ENCODE assay signal across 9 cellular contexts in genomic region chr19:23996549-23996948, GRCh38.
DNase-seq lines count a peak whose midpoint lies in the region; ATAC-seq, FAIRE-seq and TF ChIP-seq lines count a peak whose summit lies in the region.
"Had no signal": no experiment of that assay in that cellular context is flagged by ENCODE, and none has a peak within 500 bp of the region (broad histone marks: within the 10 kb centered on the region; RNA-seq: fewer than 3 reads in every experiment).

No MANE protein-coding gene starts in this region.

- TF ChIP-seq EP300 in suprapubic skin (IDR thresholded peaks at IDR 0.05): no peak

- H3K4me1 ChIP-seq in suprapubic skin: no peaks in the 10 kb centered on the region

- H3K4me3 ChIP-seq in fibroblast of pulmonary artery (replicated peaks; ENCODE audit: low read depth, low read length) (no peak overlapping the region), suprapubic skin (no peak overlapping the region)

- H3K27ac ChIP-seq in 22Rv1 (no peak overlapping the region), suprapubic skin (no peak overlapping the region)

- H3K36me3 ChIP-seq in suprapubic skin: no peaks in the 10 kb centered on the region

- ATAC-seq in HG02678 (IDR thresholded peaks at IDR 0.05; ENCODE audit: unreplicated experiment) (no peak), HG03469 (IDR thresholded peaks at IDR 0.05; ENCODE audit: unreplicated experiment) (no peak)

- WGBS in suprapubic skin: 71% methylated on average over 7 of the region's 7 CpGs

- peak; percentile 1 for DNase-seq in EH (ENCODE audit: low read depth)
- DNase-seq in OCI-M1 (lab: John Stamatoyannopoulos, UW): peak; percentile 47
- DNase-seq in fibroblast of pulmonary artery (ENCODE audit: low read depth): no peak
- DNase-seq in GM12891 (ENCODE audit: insufficient read length, low spot score): no peak
- DNase-seq in suprapubic skin (ENCODE audit: low spot score in 2 of 2): no peak
- DNase-seq: SIG-M5 had no signal

- H3K9me3 ChIP-seq in suprapubic skin: no peaks in the 10 kb centered on the region

- FAIRE-seq in GM12891 (lab: Jason Lieb, UNC): no peak

- no peaks in the 10 kb centered on the region for H3K27me3 ChIP-seq in suprapubic skin

- TF ChIP-seq CTCF in 22Rv1 (IDR thresholded peaks at IDR 0.05) (peak; percentile 71), fibroblast of pulmonary artery (IDR thresholded peaks at IDR 0.05; ENCODE audit: low read length, missing control alignments) (peak; percentile 22), suprapubic skin (IDR thresholded peaks at IDR 0.05) (peak in 1 of 2 donors; percentile 12)

- no peak for TF ChIP-seq POLR2A in GM12891 (IDR thresholded peaks at IDR 0.05; ENCODE audit: low read depth, low read length)
- no peak for TF ChIP-seq POLR2A in suprapubic skin (IDR thresholded peaks at IDR 0.05)

TF ChIP-seq in GM12891, 5 proteins besides CTCF, POLR2A, EP300 and RAD21:
- TF ChIP-seq POU2F2 (IDR thresholded peaks at IDR 0.05; ENCODE audit: low read depth, low read length) (no peak), TAF1 (IDR thresholded peaks at IDR 0.05; ENCODE audit: low read depth, low read length) (no peak), PAX5 (IDR thresholded peaks at IDR 0.05; ENCODE audit: insufficient read depth, low read length, severe bottlenecking) (no peak), POLR2AphosphoS5 (IDR thresholded peaks at IDR 0.05; ENCODE audit: low read depth, low read length) (no peak), SPI1 (IDR thresholded peaks at IDR 0.05; ENCODE audit: low read depth, low read length) (no peak)
TF ChIP-seq in GM12891: peak in this region for 0.

Comparison
In these comparisons a context has a peak if more than half of its experiments do, and no peak if none do; other contexts are left out.
1. DNase-seq: peak in EH (single experiment) and OCI-M1 (single experiment); none in fibroblast of pulmonary artery (single experiment), GM12891 (single experiment) and suprapubic skin (0 of 2).